Comparison of ENCODE assay signal across 33 cellular contexts in genomic region chr9:978117-978830, GRCh38. TPM values are rescaled to one million over a fixed set of nuclear protein-coding genes. Genes with fewer than 3 reads are reported as not detected.
DNase-seq lines count a peak whose midpoint lies in the region; TF ChIP-seq lines count a peak whose summit lies in the region.
"Had no signal": no experiment of that assay in that cellular context is flagged by ENCODE, and none has a peak within 500 bp of the region (broad histone marks: within the 10 kb centered on the region; RNA-seq: fewer than 3 reads in every experiment).

No MANE protein-coding gene starts in this region.

- peaks cover 86% of the 10 kb centered on the region for H3K27me3 Mint-ChIP-seq in activated CD4-positive, alpha-beta memory T cell treated with anti-CD3 and anti-CD28 coated beads, Interleukin-2, amount 10 ng/mL, durations not matched to agents 7 days and 5 days
- peaks cover 81% of the 10 kb centered on the region for H3K27me3 Mint-ChIP-seq in activated CD4-positive, alpha-beta memory T cell treated with anti-CD3 and anti-CD28 coated beads for 36 hours
- H3K27me3 Mint-ChIP-seq in neural crest cell (ENCODE audit: low read depth): peaks cover 93% of the 10 kb centered on the region

- TF ChIP-seq CTCF in epithelial cell of esophagus (IDR thresholded peaks at IDR 0.05; ENCODE audit: insufficient read depth, low read depth, low read length, missing control alignments) (no peak), neural crest cell (conservative IDR thresholded peaks at IDR 0.05) (no peak), thyroid gland (IDR thresholded peaks at IDR 0.05) (no peak)

- peak overlapping the region; percentile 30 for H3K27ac Mint-ChIP-seq in activated CD4-positive, alpha-beta memory T cell treated with anti-CD3 and anti-CD28 coated beads, Interleukin-2, amount 10 ng/mL, durations not matched to agents 7 days and 5 days
- no peak overlapping the region for H3K27ac Mint-ChIP-seq in activated CD4-positive, alpha-beta memory T cell treated with anti-CD3 and anti-CD28 coated beads for 36 hours
- H3K27ac Mint-ChIP-seq in neural crest cell (ENCODE audit: unreplicated experiment): no peak overlapping the region
- H3K27ac Mint-ChIP-seq: activated naive CD8-positive, alpha-beta T cell; activated T-helper 17 cell treated with anti-CD3 and anti-CD28 coated beads, Interleukin-2, amount 50 U/mL, for 72 hours; dendritic cell treated with granulocyte-macrophage colony-stimulating factor and Interleukin-4, amounts not matched to agents 40 ng/mL and 50 ng/mL, for 4 days; natural killer cell had no signal

- peak overlapping the region in 2 of 3 donors; percentile 91 to 93 for H3K27ac ChIP-seq in thyroid gland
- H3K27ac ChIP-seq: pancreas, PC-9, right atrium auricular region, VCaP had no signal

- H3K36me3 Mint-ChIP-seq in activated CD4-positive, alpha-beta memory T cell treated with anti-CD3 and anti-CD28 coated beads, Interleukin-2, amount 10 ng/mL, durations not matched to agents 7 days and 5 days (ENCODE audit: low read depth): peaks cover 8% of the 10 kb centered on the region
- H3K36me3 Mint-ChIP-seq in activated CD4-positive, alpha-beta memory T cell treated with anti-CD3 and anti-CD28 coated beads for 36 hours: no peaks in the 10 kb centered on the region
- no peaks in the 10 kb centered on the region for H3K36me3 Mint-ChIP-seq in neural crest cell (ENCODE audit: low read depth)
- H3K36me3 Mint-ChIP-seq: activated naive CD8-positive, alpha-beta T cell; CD4-positive, alpha-beta memory T cell; natural killer cell had no signal

- POLR2A ChIA-PET in activated CD4-positive, alpha-beta memory T cell treated with anti-CD3 and anti-CD28 coated beads, Interleukin-2, amount 10 ng/mL, durations not matched to agents 7 days and 5 days (lab: Charles Lee): no interaction called here
- POLR2A ChIA-PET in activated CD4-positive, alpha-beta memory T cell treated with anti-CD3 and anti-CD28 coated beads for 36 hours (lab: Charles Lee): no interaction called here

- no peaks in the 10 kb centered on the region for H3K9me3 Mint-ChIP-seq in activated CD4-positive, alpha-beta memory T cell treated with anti-CD3 and anti-CD28 coated beads, Interleukin-2, amount 10 ng/mL, durations not matched to agents 7 days and 5 days
- no peaks in the 10 kb centered on the region for H3K9me3 Mint-ChIP-seq in activated CD4-positive, alpha-beta memory T cell treated with anti-CD3 and anti-CD28 coated beads for 36 hours
- H3K9me3 Mint-ChIP-seq in neural crest cell: no peaks in the 10 kb centered on the region
- H3K9me3 Mint-ChIP-seq: activated T-helper 17 cell treated with anti-CD3 and anti-CD28 coated beads, Interleukin-2, amount 50 U/mL, for 72 hours; dendritic cell treated with granulocyte-macrophage colony-stimulating factor and Interleukin-4, amounts not matched to agents 40 ng/mL and 50 ng/mL, for 4 days; natural killer cell had no signal

- no peaks in the 10 kb centered on the region for H3K36me3 ChIP-seq in thyroid gland
- H3K36me3 ChIP-seq: pancreas, right atrium auricular region had no signal

- no peak overlapping the region for H3K4me3 ChIP-seq in epithelial cell of esophagus (ENCODE audit: low read length)
- H3K4me3 ChIP-seq in thyroid gland (replicated peaks in 1 of 3): peak overlapping the region in 1 of 3 donors; percentile 42
- H3K4me3 ChIP-seq: pancreas, PC-9, right atrium auricular region had no signal

- 56 to 64% methylated on average over 12 of the region's 12 CpGs for WGBS in thyroid gland, 2 donors

- H3K27me3 ChIP-seq in thyroid gland: no peaks in the 10 kb centered on the region

- intact Hi-C loops in activated CD4-positive, alpha-beta memory T cell treated with anti-CD3 and anti-CD28 coated beads for 36 hours (cut with micrococcal nuclease): no loop called here
- intact Hi-C loops in thyroid gland (cut with DNase I): no loop called here

- H3K9me3 ChIP-seq in thyroid gland: no peaks in the 10 kb centered on the region
- H3K9me3 ChIP-seq: pancreas, right atrium auricular region had no signal

- peaks cover 11% of the 10 kb centered on the region for H3K4me1 Mint-ChIP-seq in activated CD4-positive, alpha-beta memory T cell treated with anti-CD3 and anti-CD28 coated beads, Interleukin-2, amount 10 ng/mL, durations not matched to agents 7 days and 5 days
- H3K4me1 Mint-ChIP-seq in activated CD4-positive, alpha-beta memory T cell treated with anti-CD3 and anti-CD28 coated beads for 36 hours (ENCODE audit: low read depth): peaks cover 12% of the 10 kb centered on the region
- peaks cover 15% of the 10 kb centered on the region for H3K4me1 Mint-ChIP-seq in neural crest cell
- H3K4me1 Mint-ChIP-seq: natural killer cell had no signal

- no peak overlapping the region for H3K4me3 Mint-ChIP-seq in activated CD4-positive, alpha-beta memory T cell treated with anti-CD3 and anti-CD28 coated beads, Interleukin-2, amount 10 ng/mL, durations not matched to agents 7 days and 5 days
- H3K4me3 Mint-ChIP-seq in activated CD4-positive, alpha-beta memory T cell treated with anti-CD3 and anti-CD28 coated beads for 36 hours: no peak overlapping the region
- peak overlapping the region; percentile 52 for H3K4me3 Mint-ChIP-seq in neural crest cell
- H3K4me3 Mint-ChIP-seq: activated naive CD8-positive, alpha-beta T cell; activated T-helper 17 cell treated with anti-CD3 and anti-CD28 coated beads, Interleukin-2, amount 50 U/mL, for 72 hours; natural killer cell had no signal

- no peak for DNase-seq in activated CD4-positive, alpha-beta memory T cell treated with anti-CD3 and anti-CD28 coated beads, Interleukin-2, amount 10 ng/mL, durations not matched to agents 7 days and 5 days
- DNase-seq in activated CD4-positive, alpha-beta memory T cell treated with anti-CD3 and anti-CD28 coated beads for 36 hours: no peak
- DNase-seq in epithelial cell of esophagus (ENCODE audit: low read depth): peak; percentile 16
- DNase-seq in neural crest cell (ENCODE audit: low read depth, low spot score): no peak
- DNase-seq in thyroid gland: no peak
- DNase-seq in kidney tubule cell (ENCODE audit: low spot score): no peak
- DNase-seq in NK-92 treated with Interleukin-12 subunit alpha and Interleukin-12 subunit beta, amount 100 ng/mL, for 24 hours (lab: John Stamatoyannopoulos, UW): no peak
- no peak for DNase-seq in NCI-H526 treated with DMSO at 0.1 percent for 48 hours (lab: John Stamatoyannopoulos, UW)
- DNase-seq: activated CD4-positive, alpha-beta T cell treated with anti-CD3 and anti-CD28 coated beads for 48 hours; CD4-positive, alpha-beta memory T cell; central memory CD4-positive, alpha-beta T cell; DMS 273 treated with DMSO at 0.1 percent for 48 hours; islet precursor cell; natural killer cell; NCI-H1694; NCI-H510A; PC-9; stimulated activated CD4-positive, alpha-beta T cell treated with anti-CD3 and anti-CD28 coated beads, Interleukin-12 subunit alpha, Interleukin-12 subunit beta, amount 100 ng/mL, for 4 hours; stimulated activated CD4-positive, alpha-beta T cell treated with anti-CD3 and anti-CD28 coated beads, Interleukin-4, amount 100 ng/mL, for 1 hour; substantia nigra had no signal

- H3K4me1 ChIP-seq in thyroid gland: peaks cover 36 to 37% of the 10 kb centered on the region in 2 donors

- no peak for TF ChIP-seq POLR2A in thyroid gland (IDR thresholded peaks at IDR 0.05)

- CTCF ChIA-PET in activated CD4-positive, alpha-beta memory T cell treated with anti-CD3 and anti-CD28 coated beads, Interleukin-2, amount 10 ng/mL, durations not matched to agents 7 days and 5 days (lab: Charles Lee): interaction anchor here (0.8 to 4.0 kb wide), 4 partner anchors 8 to 32 kb away, joined by 3 to 15 read pairs (median 4); no protein-coding TSS in a partner anchor
- CTCF ChIA-PET in activated CD4-positive, alpha-beta memory T cell treated with anti-CD3 and anti-CD28 coated beads for 36 hours (lab: Charles Lee): interaction anchor here (1.4 to 1.9 kb wide), 2 partner anchors 20 to 31 kb away, joined by 4 to 5 read pairs; no protein-coding TSS in a partner anchor

RNA-seq across cellular contexts. Expression of gene DMRT3, which starts 1.8 kb away (rescaled TPM):
- not detected for total RNA-seq in activated CD4-positive, alpha-beta memory T cell treated with anti-CD3 and anti-CD28 coated beads, Interleukin-2, amount 10 ng/mL, durations not matched to agents 7 days and 5 days
- total RNA-seq in activated CD4-positive, alpha-beta memory T cell treated with anti-CD3 and anti-CD28 coated beads for 36 hours: not detected
- total RNA-seq in neural crest cell: not detected in 2 replicates
- total RNA-seq in thyroid gland: 10 to 100 TPM in 1 of 4 donors, 1 to 10 TPM in 3; 2.5 to 26.1 (median 7.3) TPM
- total RNA-seq: activated T-helper 17 cell treated with anti-CD3 and anti-CD28 coated beads, Interleukin-2, amount 50 U/mL, for 72 hours; astrocyte; CD4-positive, alpha-beta memory T cell; fibroblast of lung; H4; liver; mononuclear cell; natural killer cell; pancreas; PC-9; right atrium auricular region; Right ventricle myocardium inferior; T-helper 2 cell treated with Interferon-gamma antibody and Interleukin-4, amounts not matched to agents 100 ng/mL and 5 ng/mL, for 36 hours had no signal
